2 cellular contexts compared by ENCODE assay signal in the genomic region with DNA sequence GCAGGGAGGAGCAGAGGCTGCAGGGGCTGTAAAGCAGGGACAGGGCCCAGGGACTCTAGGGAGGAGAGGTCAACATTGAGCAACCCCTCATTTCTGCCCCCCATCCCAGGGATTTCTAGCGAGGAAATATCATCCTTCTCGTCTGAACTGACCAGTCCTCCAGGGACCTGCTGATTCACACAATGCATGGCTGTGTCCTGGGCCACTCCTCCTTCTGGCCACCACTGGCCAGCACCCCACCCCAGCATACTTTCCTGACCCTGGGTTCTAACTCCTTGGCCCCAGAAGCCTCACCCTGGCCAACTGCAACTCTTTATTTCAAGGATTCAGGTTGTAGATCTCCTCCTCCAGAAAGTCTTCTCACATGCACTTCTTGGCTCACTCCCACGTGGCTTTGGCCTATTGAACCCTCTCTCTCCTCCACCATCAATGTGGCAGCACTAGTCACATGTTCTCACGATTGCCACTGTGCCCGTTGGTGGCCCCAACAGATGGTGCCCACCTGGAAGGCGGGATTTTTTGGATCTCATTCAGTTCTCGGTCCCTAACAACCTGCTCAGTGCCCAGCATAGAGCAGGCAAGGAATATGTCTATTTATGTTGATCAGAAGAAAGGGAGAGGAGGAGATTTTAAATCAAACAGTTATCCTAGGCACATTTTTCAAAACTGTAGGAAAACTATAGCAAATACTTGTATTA.
TF ChIP-seq lines count a peak whose summit lies in the region.

No MANE protein-coding gene starts in this region.

TF ChIP-seq in HCT116, 20 proteins besides CTCF, POLR2A, EP300 and RAD21 (continued from another document):
- no peak for TF ChIP-seq CEBPB (IDR thresholded peaks at IDR 0.05; ENCODE audit: low read depth)
- TF ChIP-seq CBX3 (IDR thresholded peaks at IDR 0.05; ENCODE audit: low read depth) = 0 out of 2 replicates have a peak, but pooled peaks have one; percentile 15
- TF ChIP-seq TCF7L2 (IDR thresholded peaks at IDR 0.05; ENCODE audit: borderline replicate concordance, extremely low read depth, insufficient read depth, insufficient read length) = no peak
- TF ChIP-seq SP1 (IDR thresholded peaks at IDR 0.05; ENCODE audit: low read depth) = no peak
- no peak for TF ChIP-seq POLR2AphosphoS5 (IDR thresholded peaks at IDR 0.05; ENCODE audit: low read depth, low read length)
- no peak for TF ChIP-seq ZNF274 (IDR thresholded peaks at IDR 0.05; ENCODE audit: low read depth, low read length)
- TF ChIP-seq, protein P1, sequence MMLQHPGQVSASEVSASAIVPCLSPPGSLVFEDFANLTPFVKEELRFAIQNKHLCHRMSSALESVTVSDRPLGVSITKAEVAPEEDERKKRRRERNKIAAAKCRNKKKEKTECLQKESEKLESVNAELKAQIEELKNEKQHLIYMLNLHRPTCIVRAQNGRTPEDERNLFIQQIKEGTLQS (IDR thresholded peaks at IDR 0.05) = no peak

TF ChIP-seq in SK-N-SH, 30 proteins besides CTCF, POLR2A, EP300 and RAD21 (continued from another document):
- TF ChIP-seq, protein P2, sequence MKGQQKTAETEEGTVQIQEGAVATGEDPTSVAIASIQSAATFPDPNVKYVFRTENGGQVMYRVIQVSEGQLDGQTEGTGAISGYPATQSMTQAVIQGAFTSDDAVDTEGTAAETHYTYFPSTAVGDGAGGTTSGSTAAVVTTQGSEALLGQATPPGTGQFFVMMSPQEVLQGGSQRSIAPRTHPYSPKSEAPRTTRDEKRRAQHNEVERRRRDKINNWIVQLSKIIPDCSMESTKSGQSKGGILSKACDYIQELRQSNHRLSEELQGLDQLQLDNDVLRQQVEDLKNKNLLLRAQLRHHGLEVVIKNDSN (IDR thresholded peaks at IDR 0.05; ENCODE audit: borderline replicate concordance, low read depth) = no peak
- TF ChIP-seq MEF2A (IDR thresholded peaks at IDR 0.05; ENCODE audit: borderline replicate concordance, low read depth) (no peak), FOSL2 (IDR thresholded peaks at IDR 0.05; ENCODE audit: borderline replicate concordance, low read depth) (no peak), RXRA (IDR thresholded peaks at IDR 0.05; ENCODE audit: borderline replicate concordance, low read depth) (no peak), CHD2 (IDR thresholded peaks at IDR 0.05; ENCODE audit: low read length, partially characterized antibody) (no peak), TAF1 (IDR thresholded peaks at IDR 0.05; ENCODE audit: borderline replicate concordance, low read depth, low read length) (no peak), RCOR1 (IDR thresholded peaks at IDR 0.05; ENCODE audit: low read length) (no peak), TCF12 (IDR thresholded peaks at IDR 0.05) (no peak), EZH2phosphoT487 (IDR thresholded peaks at IDR 0.05; ENCODE audit: borderline replicate concordance, low read depth) (no peak), NRF1 (IDR thresholded peaks at IDR 0.05; ENCODE audit: low read depth, low read length) (no peak), TEAD4 (IDR thresholded peaks at IDR 0.05; ENCODE audit: borderline replicate concordance, insufficient read depth) (no peak)
- TF ChIP-seq, protein P3, sequence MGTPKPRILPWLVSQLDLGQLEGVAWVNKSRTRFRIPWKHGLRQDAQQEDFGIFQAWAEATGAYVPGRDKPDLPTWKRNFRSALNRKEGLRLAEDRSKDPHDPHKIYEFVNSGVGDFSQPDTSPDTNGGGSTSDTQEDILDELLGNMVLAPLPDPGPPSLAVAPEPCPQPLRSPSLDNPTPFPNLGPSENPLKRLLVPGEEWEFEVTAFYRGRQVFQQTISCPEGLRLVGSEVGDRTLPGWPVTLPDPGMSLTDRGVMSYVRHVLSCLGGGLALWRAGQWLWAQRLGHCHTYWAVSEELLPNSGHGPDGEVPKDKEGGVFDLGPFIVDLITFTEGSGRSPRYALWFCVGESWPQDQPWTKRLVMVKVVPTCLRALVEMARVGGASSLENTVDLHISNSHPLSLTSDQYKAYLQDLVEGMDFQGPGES (IDR thresholded peaks at IDR 0.05; ENCODE audit: low read depth, low read length) = no peak
- TF ChIP-seq, protein P4, sequence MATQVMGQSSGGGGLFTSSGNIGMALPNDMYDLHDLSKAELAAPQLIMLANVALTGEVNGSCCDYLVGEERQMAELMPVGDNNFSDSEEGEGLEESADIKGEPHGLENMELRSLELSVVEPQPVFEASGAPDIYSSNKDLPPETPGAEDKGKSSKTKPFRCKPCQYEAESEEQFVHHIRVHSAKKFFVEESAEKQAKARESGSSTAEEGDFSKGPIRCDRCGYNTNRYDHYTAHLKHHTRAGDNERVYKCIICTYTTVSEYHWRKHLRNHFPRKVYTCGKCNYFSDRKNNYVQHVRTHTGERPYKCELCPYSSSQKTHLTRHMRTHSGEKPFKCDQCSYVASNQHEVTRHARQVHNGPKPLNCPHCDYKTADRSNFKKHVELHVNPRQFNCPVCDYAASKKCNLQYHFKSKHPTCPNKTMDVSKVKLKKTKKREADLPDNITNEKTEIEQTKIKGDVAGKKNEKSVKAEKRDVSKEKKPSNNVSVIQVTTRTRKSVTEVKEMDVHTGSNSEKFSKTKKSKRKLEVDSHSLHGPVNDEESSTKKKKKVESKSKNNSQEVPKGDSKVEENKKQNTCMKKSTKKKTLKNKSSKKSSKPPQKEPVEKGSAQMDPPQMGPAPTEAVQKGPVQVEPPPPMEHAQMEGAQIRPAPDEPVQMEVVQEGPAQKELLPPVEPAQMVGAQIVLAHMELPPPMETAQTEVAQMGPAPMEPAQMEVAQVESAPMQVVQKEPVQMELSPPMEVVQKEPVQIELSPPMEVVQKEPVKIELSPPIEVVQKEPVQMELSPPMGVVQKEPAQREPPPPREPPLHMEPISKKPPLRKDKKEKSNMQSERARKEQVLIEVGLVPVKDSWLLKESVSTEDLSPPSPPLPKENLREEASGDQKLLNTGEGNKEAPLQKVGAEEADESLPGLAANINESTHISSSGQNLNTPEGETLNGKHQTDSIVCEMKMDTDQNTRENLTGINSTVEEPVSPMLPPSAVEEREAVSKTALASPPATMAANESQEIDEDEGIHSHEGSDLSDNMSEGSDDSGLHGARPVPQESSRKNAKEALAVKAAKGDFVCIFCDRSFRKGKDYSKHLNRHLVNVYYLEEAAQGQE (IDR thresholded peaks at IDR 0.05; ENCODE audit: low read depth, low read length) = no peak
